Comparison of ENCODE assay signal across 29 cellular contexts in genomic region chr1:223312273-223312672, GRCh38. TPM values are rescaled to one million over a fixed set of nuclear protein-coding genes. Genes with fewer than 3 reads are reported as not detected.
"Had no signal": no experiment of that assay in that cellular context is flagged by ENCODE, and none has a peak within 500 bp of the region (broad histone marks: within the 10 kb centered on the region; RNA-seq: fewer than 3 reads in every experiment).

No MANE protein-coding gene starts in this region.

- ATAC-seq: natural killer cell; psoas muscle; right cardiac atrium; sciatic nerve; stimulated activated memory B cell treated with anti-CD40 and anti-IgM and Interleukin-4, amounts not matched to agents 10 μg/mL and 1 μg/mL and 100 μg/mL, for 72 hours; stimulated activated naive CD8-positive, alpha-beta T cell treated with anti-CD3 and anti-CD28 coated beads, Interleukin-15, amount 100 ng/mL, for 72 hours; stimulated activated naive CD8-positive, alpha-beta T cell treated with anti-CD3 and anti-CD28 coated beads, Interleukin-15, Interleukin-2, amounts not matched to agents 100 U/mL and 50 U/mL, for 24 hours; upper lobe of right lung had no signal

- H3K9ac ChIP-seq: neural progenitor cell, parathyroid adenoma had no signal

- H2AFZ ChIP-seq: neural progenitor cell had no signal

- DNase-seq: natural killer cell; occipital lobe; ovary; posterior cingulate gyrus; psoas muscle; right cardiac atrium; spleen; stimulated activated CD4-positive, alpha-beta T cell treated with anti-CD3 and anti-CD28 coated beads, Interleukin-12 subunit alpha, Interleukin-12 subunit beta, amount 100 ng/mL, for 4 hours; stimulated activated CD4-positive, alpha-beta T cell treated with anti-CD3 and anti-CD28 coated beads, Interleukin-1b, Interleukin-23, amount 100 ng/mL, for 48 hours; stimulated activated CD4-positive, alpha-beta T cell treated with anti-CD3 and anti-CD28 coated beads, Interleukin-4, amount 100 ng/mL, for 1 hour; stimulated activated CD4-positive, alpha-beta T cell treated with anti-CD3 and anti-CD28 coated beads, Interleukin-4, amount 100 ng/mL, for 4 hours; stimulated activated CD8-positive, alpha-beta memory T cell treated with anti-CD3 and anti-CD28 coated beads, Interleukin-4, amount 100 ng/mL, for 48 hours; stimulated activated naive CD4-positive, alpha-beta T cell; stimulated activated naive CD8-positive, alpha-beta T cell treated with anti-CD3 and anti-CD28 coated beads, Interleukin-15, amount 100 ng/mL, for 72 hours; stimulated activated naive CD8-positive, alpha-beta T cell treated with anti-CD3 and anti-CD28 coated beads, Interleukin-15, Interleukin-2, amounts not matched to agents 100 U/mL and 50 U/mL, for 24 hours; substantia nigra; testis; tibial artery; transverse colon; upper lobe of right lung; uterus had no signal

- H3K36me3 ChIP-seq: neural progenitor cell, ovary, spleen, suprapubic skin, tibial artery, transverse colon, upper lobe of right lung, uterus had no signal

- H3K79me2 ChIP-seq: parathyroid adenoma had no signal

- H3K4me2 ChIP-seq: neural progenitor cell, smooth muscle cell had no signal

- H3K9me3 ChIP-seq: ovary, psoas muscle, spleen, suprapubic skin, testis, tibial artery, transverse colon, upper lobe of right lung, uterus had no signal

- H3K27ac ChIP-seq: neural progenitor cell, ovary, parathyroid adenoma, psoas muscle, skin epidermis, spleen, suprapubic skin, testis, tibial artery, transverse colon, upper lobe of right lung, uterus had no signal

- H3K4me3 ChIP-seq: neural progenitor cell, ovary, psoas muscle, skin epidermis, smooth muscle cell, spleen, suprapubic skin, testis, tibial artery, transverse colon, upper lobe of right lung, uterus had no signal

- H3K27me3 ChIP-seq: neural progenitor cell, ovary, spleen, suprapubic skin, testis, tibial artery, transverse colon, upper lobe of right lung, uterus had no signal

- H3K4me1 ChIP-seq: psoas muscle, spleen, suprapubic skin, tibial artery, transverse colon, upper lobe of right lung, uterus had no signal

RNA-seq across cellular contexts. Expression of gene SUSD4, which starts 51.7 kb away (rescaled TPM):
- total RNA-seq: osteoblast, sciatic nerve had no signal
